17 cellular contexts compared by ENCODE assay signal in genomic region chr9:124576751-124577150, GRCh38.
DNase-seq lines count a peak whose midpoint lies in the region; ATAC-seq and TF ChIP-seq lines count a peak whose summit lies in the region.
"Had no signal": no experiment of that assay in that cellular context is flagged by ENCODE, and none has a peak within 500 bp of the region (broad histone marks: within the 10 kb centered on the region; RNA-seq: fewer than 3 reads in every experiment).

No MANE protein-coding gene starts in this region.

- ATAC-seq in WTC11 (no peak), left cardiac atrium (no peak), right lobe of liver (no peak)

- no peak for TF ChIP-seq POLR2A in right lobe of liver (IDR thresholded peaks at IDR 0.05)
- no peak for TF ChIP-seq POLR2A in Peyer's patch (IDR thresholded peaks at IDR 0.05)

- H3K27me3 ChIP-seq in neural progenitor cell (no peaks in the 10 kb centered on the region), right lobe of liver (no peaks in the 10 kb centered on the region), Peyer's patch (no peaks in the 10 kb centered on the region)
- H3K27me3 ChIP-seq: BLaER1 had no signal

- TF ChIP-seq CTCF in WTC11 (IDR thresholded peaks at IDR 0.05) = no peak
- no peak for TF ChIP-seq CTCF in neural progenitor cell (IDR thresholded peaks at IDR 0.05)
- no peak for TF ChIP-seq CTCF in right lobe of liver (IDR thresholded peaks at IDR 0.05)
- no peak for TF ChIP-seq CTCF in Peyer's patch (IDR thresholded peaks at IDR 0.05)

- H3K79me2 ChIP-seq in neural progenitor cell (ENCODE audit: low read depth) = peaks cover 100% of the 10 kb centered on the region

- no peak overlapping the region for H3K9ac ChIP-seq in neural progenitor cell
- H3K9ac ChIP-seq: BLaER1, GM23248 had no signal

- CTCF ChIA-PET in WTC11 (lab: Charles Lee) = interaction anchor here (0.6 to 2.6 kb wide), 3 partner anchors 14 to 25 kb away, joined by 3 to 11 read pairs (median 5); no protein-coding TSS in a partner anchor

- DNase-seq in EH (ENCODE audit: low read depth) = peak; percentile 32
- DNase-seq in LHCN-M2 (ENCODE audit: low read depth) = peak; percentile 8
- no peak for DNase-seq in WTC11 (ENCODE audit: low spot score)
- no peak for DNase-seq in neural progenitor cell (ENCODE audit: low spot score)
- no peak for DNase-seq in left cardiac atrium
- no peak for DNase-seq in HuH-7.5 (ENCODE audit: low spot score)
- no peak for DNase-seq in right lobe of liver
- no peak for DNase-seq in Peyer's patch
- DNase-seq: 8988T; CD4-positive, alpha-beta memory T cell; DMS153; DMS79; EL; GM23248 had no signal

- POLR2A ChIA-PET in WTC11 (lab: Charles Lee) = no interaction called here

- H3K27ac Mint-ChIP-seq in WTC11 (0 out of 2 replicates have a peak overlapping the region, but pooled peaks have one; percentile 17), neural progenitor cell (peak overlapping the region; percentile 48)
- H3K27ac Mint-ChIP-seq: CD14-positive monocyte; CD4-positive, alpha-beta memory T cell had no signal

- H3K27me3 Mint-ChIP-seq in WTC11 (ENCODE audit: low read depth) (no peaks in the 10 kb centered on the region), neural progenitor cell (ENCODE audit: insufficient read depth, low read depth) (no peaks in the 10 kb centered on the region)

- no peak overlapping the region for H3K4me3 Mint-ChIP-seq in WTC11
- no peak overlapping the region for H3K4me3 Mint-ChIP-seq in neural progenitor cell
- H3K4me3 Mint-ChIP-seq: CD14-positive monocyte; CD4-positive, alpha-beta memory T cell had no signal

- H3K36me3 ChIP-seq in neural progenitor cell (peaks cover 3% of the 10 kb centered on the region), right lobe of liver (no peaks in the 10 kb centered on the region), Peyer's patch (no peaks in the 10 kb centered on the region)
- H3K36me3 ChIP-seq: BLaER1, HAP-1 had no signal

- H4K20me1 ChIP-seq in neural progenitor cell (ENCODE audit: low read depth) = peaks cover 52% of the 10 kb centered on the region
- H4K20me1 ChIP-seq: BLaER1 had no signal

- peaks cover 11% of the 10 kb centered on the region for H3K9me3 Mint-ChIP-seq in WTC11
- H3K9me3 Mint-ChIP-seq in neural progenitor cell = peaks cover 19% of the 10 kb centered on the region
- H3K9me3 Mint-ChIP-seq: CD14-positive monocyte; CD4-positive, alpha-beta memory T cell had no signal

- H3K9me3 ChIP-seq in neural progenitor cell (ENCODE audit: low read depth) = peaks cover 10% of the 10 kb centered on the region
- no peaks in the 10 kb centered on the region for H3K9me3 ChIP-seq in right lobe of liver
- no peaks in the 10 kb centered on the region for H3K9me3 ChIP-seq in Peyer's patch
- H3K9me3 ChIP-seq: HAP-1 had no signal

- no peak overlapping the region for H3K4me2 ChIP-seq in neural progenitor cell
- H3K4me2 ChIP-seq: BLaER1 had no signal

- WGBS in right lobe of liver (ENCODE audit: insufficient coverage, low coverage, low lambda C conversion rate, missing lambda C conversion rate) = 83% methylated on average over 5 of the region's 6 CpGs

- H3K27ac ChIP-seq in neural progenitor cell = no peak overlapping the region
- no peak overlapping the region for H3K27ac ChIP-seq in right lobe of liver
- H3K27ac ChIP-seq in Peyer's patch = no peak overlapping the region
- H3K27ac ChIP-seq: BLaER1, GM23248 had no signal

- intact Hi-C loops in left cardiac atrium (cut with DNase I) = no loop called here
- intact Hi-C loops in right lobe of liver (cut with DNase I) = no loop called here

- H2AFZ ChIP-seq in neural progenitor cell (replicated peaks) = no peak overlapping the region
- H2AFZ ChIP-seq: GM23248 had no signal

- H3K4me3 ChIP-seq in neural progenitor cell (no peak overlapping the region), right lobe of liver (no peak overlapping the region), Peyer's patch (no peak overlapping the region)
- H3K4me3 ChIP-seq: BLaER1, GM23248, HAP-1 had no signal

- H3K4me1 ChIP-seq in neural progenitor cell (peaks cover 11% of the 10 kb centered on the region), right lobe of liver (no peaks in the 10 kb centered on the region), Peyer's patch (no peaks in the 10 kb centered on the region)
- H3K4me1 ChIP-seq: HAP-1 had no signal

- H3K36me3 Mint-ChIP-seq in WTC11 (peaks cover 11% of the 10 kb centered on the region), neural progenitor cell (peaks cover 6% of the 10 kb centered on the region)
- H3K36me3 Mint-ChIP-seq: CD14-positive monocyte; CD4-positive, alpha-beta memory T cell had no signal

- H3K4me1 Mint-ChIP-seq in WTC11 (peaks cover 36% of the 10 kb centered on the region), neural progenitor cell (peaks cover 2% of the 10 kb centered on the region)
- H3K4me1 Mint-ChIP-seq: CD4-positive, alpha-beta memory T cell had no signal

- no peaks in the 10 kb centered on the region for H3F3A ChIP-seq in neural progenitor cell (ENCODE audit: low read depth)

TF ChIP-seq in WTC11, 78 proteins besides CTCF, POLR2A, EP300 and RAD21 (continues in another document):
- TF ChIP-seq TEAD1 (CRISPR knock-in tag; IDR thresholded peaks at IDR 0.05) (no peak), SP1 (CRISPR knock-in tag; conservative IDR thresholded peaks at IDR 0.05) (no peak), CBFB (CRISPR knock-in tag; IDR thresholded peaks at IDR 0.05; ENCODE audit: low read depth) (no peak), ZNF423 (CRISPR knock-in tag; IDR thresholded peaks at IDR 0.05) (no peak), FOXP4 (CRISPR knock-in tag; IDR thresholded peaks at IDR 0.05) (no peak), E2F1 (CRISPR knock-in tag; IDR thresholded peaks at IDR 0.05) (no peak), MXD4 (CRISPR knock-in tag; IDR thresholded peaks at IDR 0.05; ENCODE audit: borderline replicate concordance) (no peak), E2F4 (CRISPR knock-in tag; IDR thresholded peaks at IDR 0.05; ENCODE audit: borderline replicate concordance, low read depth) (no peak), TP53 (CRISPR knock-in tag; IDR thresholded peaks at IDR 0.05) (no peak), PREB (CRISPR knock-in tag; IDR thresholded peaks at IDR 0.05; ENCODE audit: borderline replicate concordance) (no peak), SMAD3 (CRISPR knock-in tag; IDR thresholded peaks at IDR 0.05; ENCODE audit: borderline replicate concordance) (no peak), JUN (CRISPR knock-in tag; IDR thresholded peaks at IDR 0.05) (no peak), MLX (CRISPR knock-in tag; IDR thresholded peaks at IDR 0.05) (no peak), ZMAT4 (CRISPR knock-in tag; IDR thresholded peaks at IDR 0.05) (no peak), ETV6 (CRISPR knock-in tag; IDR thresholded peaks at IDR 0.05) (no peak)

Comparison
In these comparisons a context has a peak if more than half of its experiments do, and no peak if none do; other contexts are left out.
1. DNase-seq: peak in EH (single experiment) and LHCN-M2 (single experiment); none in WTC11 (single experiment), neural progenitor cell (single experiment), left cardiac atrium (single experiment), HuH-7.5 (single experiment), right lobe of liver (0 of 3) and Peyer's patch (0 of 3).